1 cellular context compared by ENCODE assay signal in genomic region chr6:170296746-170297576, GRCh38.
TF ChIP-seq lines count a peak whose summit lies in the region.

No MANE protein-coding gene starts in this region.

TF ChIP-seq in WTC11, 78 proteins besides CTCF, POLR2A, EP300 and RAD21 (continued from another document):
- TF ChIP-seq MLX (CRISPR knock-in tag; IDR thresholded peaks at IDR 0.05) = no peak
- 0 out of 2 replicates have a peak, but pooled peaks have one; percentile 54 for TF ChIP-seq E2F1 (CRISPR knock-in tag; IDR thresholded peaks at IDR 0.05)
- no peak for TF ChIP-seq ZNF532 (CRISPR knock-in tag; IDR thresholded peaks at IDR 0.05; ENCODE audit: borderline replicate concordance)
- TF ChIP-seq E2F4 (CRISPR knock-in tag; IDR thresholded peaks at IDR 0.05; ENCODE audit: borderline replicate concordance, low read depth) = no peak
- no peak for TF ChIP-seq PRDM15 (CRISPR knock-in tag; IDR thresholded peaks at IDR 0.05)
